1 cellular context compared by ENCODE assay signal in genomic region chr3:184391266-184391665, GRCh38.
TF ChIP-seq lines count a peak whose summit lies in the region.

No MANE protein-coding gene starts in this region.

TF ChIP-seq in H1, 55 proteins besides CTCF, POLR2A, EP300 and RAD21:
- TF ChIP-seq KDM5A (IDR thresholded peaks at IDR 0.05; ENCODE audit: low read length) = no peak
- TF ChIP-seq MAFK (IDR thresholded peaks at IDR 0.05; ENCODE audit: low read depth, low read length) = no peak
- TF ChIP-seq GTF2F1 (IDR thresholded peaks at IDR 0.05; ENCODE audit: borderline replicate concordance, low read depth, low read length) = no peak
- no peak for TF ChIP-seq SP2 (IDR thresholded peaks at IDR 0.05; ENCODE audit: low read length)
- TF ChIP-seq ATF3 (IDR thresholded peaks at IDR 0.05; ENCODE audit: insufficient read depth, low read depth, low read length) = no peak
- TF ChIP-seq CHD7 (IDR thresholded peaks at IDR 0.05; ENCODE audit: insufficient replicate concordance, low read length) = no peak
- no peak for TF ChIP-seq SUZ12 (IDR thresholded peaks at IDR 0.05; ENCODE audit: low read length)
- TF ChIP-seq SP1 (IDR thresholded peaks at IDR 0.05; ENCODE audit: low read depth, low read length) = no peak
- TF ChIP-seq YY1 (IDR thresholded peaks at IDR 0.05; ENCODE audit: low read depth, low read length) = no peak
- TF ChIP-seq CTBP2 (IDR thresholded peaks at IDR 0.05; ENCODE audit: borderline replicate concordance, insufficient read depth, insufficient read length, low read length) = no peak
- TF ChIP-seq NANOG (IDR thresholded peaks at IDR 0.05; ENCODE audit: insufficient read depth, low read depth, low read length, poor library complexity, severe bottlenecking) = no peak
- TF ChIP-seq HDAC6 (IDR thresholded peaks at IDR 0.05; ENCODE audit: low read depth, low read length) = no peak
- TF ChIP-seq TAF7 (optimal IDR thresholded peaks at IDR 0.05; ENCODE audit: borderline replicate concordance, low read depth, low read length) = no peak
- TF ChIP-seq TCF12 (IDR thresholded peaks at IDR 0.05; ENCODE audit: low read depth, low read length) = no peak
- no peak for TF ChIP-seq RBBP5 (IDR thresholded peaks at IDR 0.05; ENCODE audit: borderline replicate concordance, low read depth, low read length)
- TF ChIP-seq PHF8 (conservative IDR thresholded peaks at IDR 0.05; ENCODE audit: low read depth, low read length) = no peak
- TF ChIP-seq ZNF274 (IDR thresholded peaks at IDR 0.05; ENCODE audit: borderline replicate concordance, extremely low read depth, low read length) = no peak
- no peak for TF ChIP-seq POU5F1 (IDR thresholded peaks at IDR 0.05; ENCODE audit: low read depth, low read length)
- TF ChIP-seq MAX (IDR thresholded peaks at IDR 0.05) = no peak
